In genomic region chr2:241126201-241126611, GRCh38 we compare ENCODE assay signal across 1 cellular context.
TF ChIP-seq lines count a peak whose summit lies in the region.

No MANE protein-coding gene starts in this region.

TF ChIP-seq in HepG2, 621 proteins besides CTCF, POLR2A, EP300 and RAD21:
- no peak for TF ChIP-seq NCOA2 (CRISPR knock-in tag; IDR thresholded peaks at IDR 0.05)
- no peak for TF ChIP-seq ZSCAN30 (CRISPR knock-in tag; IDR thresholded peaks at IDR 0.05)
- TF ChIP-seq RELA (CRISPR knock-in tag; IDR thresholded peaks at IDR 0.05), result no peak
- TF ChIP-seq ZSCAN5A (CRISPR knock-in tag; IDR thresholded peaks at IDR 0.05; ENCODE audit: borderline replicate concordance), result no peak
TF ChIP-seq in HepG2: peak in this region for 0.
